In the genomic region with DNA sequence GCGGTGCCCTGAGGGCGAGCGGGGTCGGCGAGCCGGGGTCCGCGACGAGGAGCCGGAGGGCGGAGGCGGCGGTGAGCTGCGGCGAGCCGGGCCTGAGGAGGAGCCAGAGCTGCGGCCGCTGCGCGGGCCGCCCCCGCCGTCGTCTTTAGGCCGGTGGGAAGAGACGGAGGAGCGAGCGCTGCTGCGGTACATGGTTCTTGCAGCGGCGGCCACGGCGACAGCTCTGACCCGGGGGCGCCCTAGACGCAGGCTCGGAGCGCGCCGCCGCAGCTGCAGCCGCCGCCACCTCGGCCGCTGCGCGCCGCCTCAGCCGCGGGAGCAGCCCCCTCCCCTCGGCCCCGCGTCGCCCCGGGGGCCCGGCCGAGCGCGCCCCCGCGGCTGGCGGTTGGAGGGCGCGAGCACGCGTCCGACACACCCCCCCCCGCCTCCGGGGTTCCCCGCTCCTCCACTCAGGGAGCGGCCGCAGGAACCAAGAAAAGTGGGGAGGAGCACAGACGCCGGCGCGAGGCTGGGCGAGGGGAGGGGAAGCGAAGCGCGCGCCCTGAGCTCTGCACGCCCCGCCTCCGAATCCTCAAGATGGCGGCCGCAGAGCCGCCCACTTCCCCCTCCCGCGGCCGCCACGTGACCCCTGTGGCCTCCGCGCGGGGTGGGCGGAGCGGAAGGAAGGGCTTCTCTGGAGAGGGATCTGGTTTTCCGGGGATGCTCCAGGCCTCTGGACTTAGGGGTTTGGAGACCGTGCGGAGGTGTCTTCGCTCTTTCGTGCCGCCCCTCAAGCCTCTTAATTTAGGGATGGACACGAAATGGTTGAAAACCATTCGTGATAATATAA, we compare ENCODE assay signal across 1 cellular context.
TF ChIP-seq lines count a peak whose summit lies in the region.

A gene with protein sequence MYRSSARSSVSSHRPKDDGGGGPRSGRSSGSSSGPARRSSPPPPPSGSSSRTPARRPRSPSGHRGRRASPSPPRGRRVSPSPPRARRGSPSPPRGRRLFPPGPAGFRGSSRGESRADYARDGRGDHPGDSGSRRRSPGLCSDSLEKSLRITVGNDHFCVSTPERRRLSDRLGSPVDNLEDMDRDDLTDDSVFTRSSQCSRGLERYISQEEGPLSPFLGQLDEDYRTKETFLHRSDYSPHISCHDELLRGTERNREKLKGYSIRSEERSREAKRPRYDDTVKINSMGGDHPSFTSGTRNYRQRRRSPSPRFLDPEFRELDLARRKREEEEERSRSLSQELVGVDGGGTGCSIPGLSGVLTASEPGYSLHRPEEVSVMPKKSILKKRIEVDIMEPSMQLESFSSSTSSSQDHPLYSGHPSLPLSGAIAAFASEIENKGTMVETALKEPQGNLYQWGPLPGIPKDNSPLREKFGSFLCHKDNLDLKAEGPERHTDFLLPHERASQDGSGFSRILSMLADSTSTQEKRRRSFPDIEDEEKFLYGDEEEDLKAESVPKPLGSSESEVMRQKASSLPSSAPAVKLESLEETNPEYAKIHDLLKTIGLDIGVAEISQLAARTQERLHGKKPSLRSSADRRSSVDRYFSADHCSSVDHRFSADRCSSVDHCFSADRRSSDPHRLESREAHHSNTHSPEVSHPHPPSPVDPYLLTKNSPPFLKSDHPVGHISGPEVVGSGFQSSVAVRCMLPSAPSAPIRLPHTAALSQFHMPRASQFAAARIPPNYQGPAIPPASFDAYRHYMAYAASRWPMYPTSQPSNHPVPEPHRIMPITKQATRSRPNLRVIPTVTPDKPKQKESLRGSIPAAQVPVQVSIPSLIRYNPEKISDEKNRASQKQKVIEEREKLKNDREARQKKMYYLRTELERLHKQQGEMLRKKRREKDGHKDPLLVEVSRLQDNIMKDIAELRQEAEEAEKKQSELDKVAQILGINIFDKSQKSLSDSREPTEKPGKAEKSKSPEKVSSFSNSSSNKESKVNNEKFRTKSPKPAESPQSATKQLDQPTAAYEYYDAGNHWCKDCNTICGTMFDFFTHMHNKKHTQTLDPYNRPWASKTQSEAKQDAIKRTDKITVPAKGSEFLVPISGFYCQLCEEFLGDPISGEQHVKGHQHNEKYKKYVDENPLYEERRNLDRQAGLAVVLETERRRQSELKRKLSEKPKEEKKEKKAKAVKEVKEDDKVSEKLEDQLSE (N-terminal part only) (minus strand): TSS at position 474 of the 829 bp plus-strand sequence. CDS start 282 bp downstream, at position 192.

TF ChIP-seq in HEK293, 187 proteins besides CTCF, POLR2A, EP300 and RAD21 (continued from another document):
- TF ChIP-seq, protein P1, sequence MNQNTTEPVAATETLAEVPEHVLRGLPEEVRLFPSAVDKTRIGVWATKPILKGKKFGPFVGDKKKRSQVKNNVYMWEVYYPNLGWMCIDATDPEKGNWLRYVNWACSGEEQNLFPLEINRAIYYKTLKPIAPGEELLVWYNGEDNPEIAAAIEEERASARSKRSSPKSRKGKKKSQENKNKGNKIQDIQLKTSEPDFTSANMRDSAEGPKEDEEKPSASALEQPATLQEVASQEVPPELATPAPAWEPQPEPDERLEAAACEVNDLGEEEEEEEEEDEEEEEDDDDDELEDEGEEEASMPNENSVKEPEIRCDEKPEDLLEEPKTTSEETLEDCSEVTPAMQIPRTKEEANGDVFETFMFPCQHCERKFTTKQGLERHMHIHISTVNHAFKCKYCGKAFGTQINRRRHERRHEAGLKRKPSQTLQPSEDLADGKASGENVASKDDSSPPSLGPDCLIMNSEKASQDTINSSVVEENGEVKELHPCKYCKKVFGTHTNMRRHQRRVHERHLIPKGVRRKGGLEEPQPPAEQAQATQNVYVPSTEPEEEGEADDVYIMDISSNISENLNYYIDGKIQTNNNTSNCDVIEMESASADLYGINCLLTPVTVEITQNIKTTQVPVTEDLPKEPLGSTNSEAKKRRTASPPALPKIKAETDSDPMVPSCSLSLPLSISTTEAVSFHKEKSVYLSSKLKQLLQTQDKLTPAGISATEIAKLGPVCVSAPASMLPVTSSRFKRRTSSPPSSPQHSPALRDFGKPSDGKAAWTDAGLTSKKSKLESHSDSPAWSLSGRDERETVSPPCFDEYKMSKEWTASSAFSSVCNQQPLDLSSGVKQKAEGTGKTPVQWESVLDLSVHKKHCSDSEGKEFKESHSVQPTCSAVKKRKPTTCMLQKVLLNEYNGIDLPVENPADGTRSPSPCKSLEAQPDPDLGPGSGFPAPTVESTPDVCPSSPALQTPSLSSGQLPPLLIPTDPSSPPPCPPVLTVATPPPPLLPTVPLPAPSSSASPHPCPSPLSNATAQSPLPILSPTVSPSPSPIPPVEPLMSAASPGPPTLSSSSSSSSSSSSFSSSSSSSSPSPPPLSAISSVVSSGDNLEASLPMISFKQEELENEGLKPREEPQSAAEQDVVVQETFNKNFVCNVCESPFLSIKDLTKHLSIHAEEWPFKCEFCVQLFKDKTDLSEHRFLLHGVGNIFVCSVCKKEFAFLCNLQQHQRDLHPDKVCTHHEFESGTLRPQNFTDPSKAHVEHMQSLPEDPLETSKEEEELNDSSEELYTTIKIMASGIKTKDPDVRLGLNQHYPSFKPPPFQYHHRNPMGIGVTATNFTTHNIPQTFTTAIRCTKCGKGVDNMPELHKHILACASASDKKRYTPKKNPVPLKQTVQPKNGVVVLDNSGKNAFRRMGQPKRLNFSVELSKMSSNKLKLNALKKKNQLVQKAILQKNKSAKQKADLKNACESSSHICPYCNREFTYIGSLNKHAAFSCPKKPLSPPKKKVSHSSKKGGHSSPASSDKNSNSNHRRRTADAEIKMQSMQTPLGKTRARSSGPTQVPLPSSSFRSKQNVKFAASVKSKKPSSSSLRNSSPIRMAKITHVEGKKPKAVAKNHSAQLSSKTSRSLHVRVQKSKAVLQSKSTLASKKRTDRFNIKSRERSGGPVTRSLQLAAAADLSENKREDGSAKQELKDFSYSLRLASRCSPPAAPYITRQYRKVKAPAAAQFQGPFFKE (tag by site-specific recombination; IDR thresholded peaks at IDR 0.05; ENCODE audit: borderline replicate concordance): no peak
- TF ChIP-seq HOXD13 (CRISPR knock-in tag; IDR thresholded peaks at IDR 0.05; ENCODE audit: borderline replicate concordance) (no peak), ZNF19 (tag by site-specific recombination; IDR thresholded peaks at IDR 0.05; ENCODE audit: low read depth) (no peak), YY1 (tag by site-specific recombination; IDR thresholded peaks at IDR 0.05) (peak; percentile 76), ZNF391 (tag by site-specific recombination; IDR thresholded peaks at IDR 0.05; ENCODE audit: borderline replicate concordance, low read depth) (no peak), SALL2 (tag by site-specific recombination; IDR thresholded peaks at IDR 0.05; ENCODE audit: borderline replicate concordance) (no peak), IKZF3 (tag by site-specific recombination; IDR thresholded peaks at IDR 0.05) (peak; percentile 99), GLIS2 (tag by site-specific recombination; IDR thresholded peaks at IDR 0.05) (peak; percentile 89), RBAK (tag by site-specific recombination; IDR thresholded peaks at IDR 0.05) (no peak), ZNF211 (tag by site-specific recombination; IDR thresholded peaks at IDR 0.05; ENCODE audit: low read depth) (no peak)
